27 cellular contexts compared by ENCODE assay signal in genomic region chr19:46608178-46608577, GRCh38. TPM values are rescaled to one million over a fixed set of nuclear protein-coding genes. Genes with fewer than 3 reads are reported as not detected.
A peak's percentile ranks its signal among the peaks of the same experiment; 100 is the strongest.
DNase-seq lines count a peak whose midpoint lies in the region; ATAC-seq and TF ChIP-seq lines count a peak whose summit lies in the region.
"Had no signal": no experiment of that assay in that cellular context is flagged by ENCODE, and none has a peak within 500 bp of the region (broad histone marks: within the 10 kb centered on the region; RNA-seq: fewer than 3 reads in every experiment).

No MANE protein-coding gene starts in this region.

- no peaks in the 10 kb centered on the region for H3K9me3 Mint-ChIP-seq in endodermal cell
- H3K9me3 Mint-ChIP-seq in stimulated activated naive B cell treated with anti-CD40 and anti-IgM and Interleukin-4, amounts not matched to agents 10 μg/mL and 1 μg/mL and 100 μg/mL, for 72 hours, result no peaks in the 10 kb centered on the region
- H3K9me3 Mint-ChIP-seq: activated CD4-positive, alpha-beta T cell treated with anti-CD3 and anti-CD28 coated beads, Interleukin-2, amount 10 ng/mL, durations not matched to agents 7 days and 5 days; activated naive CD4-positive, alpha-beta T cell treated with anti-CD3 and anti-CD28 coated beads, Interleukin-2, amount 50 U/mL, for 24 hours; CD8-positive, alpha-beta T cell; central memory CD8-positive, alpha-beta T cell; memory B cell had no signal

- peaks cover 7% of the 10 kb centered on the region for H3K4me1 ChIP-seq in endodermal cell (ENCODE audit: control insufficient read depth, insufficient read depth, low read length)

- peak; percentile 27 for DNase-seq in activated effector memory CD4-positive, alpha-beta T cell treated with anti-CD3 and anti-CD28 coated beads, Interleukin-2, amount 50 U/mL, for 16 hours
- DNase-seq in activated effector memory CD4-positive, alpha-beta T cell treated with Interleukin-2 at 50 U/mL for 16 hours, result no peak
- DNase-seq in GM13977 (ENCODE audit: low spot score) (peak; percentile 6), endodermal cell (peak; percentile 18), HUDEP-2 (lab: John Stamatoyannopoulos, UW; ENCODE audit: unreplicated experiment in 76 of 76) (no peak), MG63 (no peak)
- no peak for DNase-seq in stimulated activated naive B cell treated with anti-CD40 and anti-IgM and Interleukin-4, amounts not matched to agents 10 μg/mL and 1 μg/mL and 100 μg/mL, for 72 hours
- DNase-seq: activated CD4-positive, alpha-beta T cell treated with anti-CD3 and anti-CD28 coated beads, Interleukin-2, amount 10 ng/mL, durations not matched to agents 7 days and 5 days; activated CD8-positive, alpha-beta memory T cell treated with anti-CD3 and anti-CD28 coated beads, Interleukin-2, amount 10 ng/mL, durations not matched to agents 7 days and 5 days; EL; kidney glomerular epithelial cell; NCI-H146; stimulated activated CD4-positive, alpha-beta T cell treated with anti-CD3 and anti-CD28 coated beads, Interleukin-12 subunit alpha, Interleukin-12 subunit beta, amount 100 ng/mL, for 4 hours; stimulated activated CD4-positive, alpha-beta T cell treated with anti-CD3 and anti-CD28 coated beads, Interleukin-4, amount 100 ng/mL, for 4 hours; stimulated activated naive CD4-positive, alpha-beta T cell treated with Interleukin-2 at 50 U/mL for 16 hours had no signal

- H3K4me3 ChIP-seq in endodermal cell (ENCODE audit: low read length), result no peak overlapping the region
- no peak overlapping the region for H3K4me3 ChIP-seq in MG63
- H3K4me3 ChIP-seq: thoracic aorta had no signal

- peaks cover 56% of the 10 kb centered on the region for H3K36me3 ChIP-seq in endodermal cell (ENCODE audit: control insufficient read depth, insufficient read depth, low read length)
- peaks cover 68% of the 10 kb centered on the region for H3K36me3 ChIP-seq in MG63

- H3K27ac Mint-ChIP-seq in endodermal cell, result no peak overlapping the region
- peak overlapping the region; percentile 7 for H3K27ac Mint-ChIP-seq in stimulated activated naive B cell treated with anti-CD40 and anti-IgM and Interleukin-4, amounts not matched to agents 10 μg/mL and 1 μg/mL and 100 μg/mL, for 72 hours
- H3K27ac Mint-ChIP-seq: activated CD8-positive, alpha-beta memory T cell treated with anti-CD3 and anti-CD28 coated beads, Interleukin-2, amount 10 ng/mL, durations not matched to agents 7 days and 5 days; CD8-positive, alpha-beta T cell; memory B cell had no signal

- peaks cover 13% of the 10 kb centered on the region for H3K4me1 Mint-ChIP-seq in endodermal cell
- peaks cover 43 to 48% of the 10 kb centered on the region in 2 donors for H3K4me1 Mint-ChIP-seq in stimulated activated naive B cell treated with anti-CD40 and anti-IgM and Interleukin-4, amounts not matched to agents 10 μg/mL and 1 μg/mL and 100 μg/mL, for 72 hours

- TF ChIP-seq CTCF in GM13977 (IDR thresholded peaks at IDR 0.05; ENCODE audit: extremely low read depth, insufficient read depth, missing control alignments) (no peak), endodermal cell (conservative IDR thresholded peaks at IDR 0.05) (no peak)

- no peaks in the 10 kb centered on the region for H3K9me3 ChIP-seq in endodermal cell (ENCODE audit: control insufficient read depth, low read length)
- H3K9me3 ChIP-seq in MG63, result no peaks in the 10 kb centered on the region
- H3K9me3 ChIP-seq: thoracic aorta had no signal

- in situ Hi-C loops in GM13977 (cut with MboI; ENCODE audit: low pct_unique_long_range_greater_than_20kb, low sequenced_read_pairs, unreplicated experiment), result no loop called here

- no peak for ATAC-seq in stimulated activated naive B cell treated with anti-CD40 and anti-IgM and Interleukin-4, amounts not matched to agents 10 μg/mL and 1 μg/mL and 100 μg/mL, for 72 hours (replicated peaks)
- no peak for ATAC-seq in GM18873 (IDR thresholded peaks at IDR 0.05; ENCODE audit: low FRiP score, unreplicated experiment)
- ATAC-seq: activated CD8-positive, alpha-beta memory T cell treated with anti-CD3 and anti-CD28 coated beads, Interleukin-2, amount 10 ng/mL, durations not matched to agents 7 days and 5 days; CD8-positive, alpha-beta T cell; Right ventricle myocardium inferior had no signal

- 93 to 96% methylated on average over 9 of the region's 9 CpGs for WGBS in endodermal cell (ENCODE audit: insufficient coverage in 1 of 2, insufficient read length in 1 of 2), 2 experiments

- no peak overlapping the region for H3K27ac ChIP-seq in endodermal cell (ENCODE audit: low read depth, low read length)
- H3K27ac ChIP-seq: thoracic aorta had no signal

- peaks cover 54% of the 10 kb centered on the region for H3K36me3 Mint-ChIP-seq in endodermal cell (ENCODE audit: low read depth)
- peaks cover 52 to 68% of the 10 kb centered on the region in 2 donors for H3K36me3 Mint-ChIP-seq in stimulated activated naive B cell treated with anti-CD40 and anti-IgM and Interleukin-4, amounts not matched to agents 10 μg/mL and 1 μg/mL and 100 μg/mL, for 72 hours

- no peak overlapping the region for H3K4me3 Mint-ChIP-seq in endodermal cell
- no peak overlapping the region for H3K4me3 Mint-ChIP-seq in stimulated activated naive B cell treated with anti-CD40 and anti-IgM and Interleukin-4, amounts not matched to agents 10 μg/mL and 1 μg/mL and 100 μg/mL, for 72 hours
- H3K4me3 Mint-ChIP-seq: activated CD4-positive, alpha-beta T cell treated with anti-CD3 and anti-CD28 coated beads, Interleukin-2, amount 10 ng/mL, durations not matched to agents 7 days and 5 days; activated CD8-positive, alpha-beta memory T cell treated with anti-CD3 and anti-CD28 coated beads, Interleukin-2, amount 10 ng/mL, durations not matched to agents 7 days and 5 days; activated naive CD4-positive, alpha-beta T cell treated with anti-CD3 and anti-CD28 coated beads, Interleukin-2, amount 50 U/mL, for 24 hours; CD8-positive, alpha-beta T cell; central memory CD8-positive, alpha-beta T cell; memory B cell had no signal

- H3K9ac ChIP-seq in endodermal cell (ENCODE audit: extremely low read depth, low read length, poor library complexity, severe bottlenecking), result no peak overlapping the region

- H3K27me3 ChIP-seq in endodermal cell (ENCODE audit: control insufficient read depth, insufficient read depth, low read length, poor library complexity, severe bottlenecking) (no peaks in the 10 kb centered on the region), MG63 (no peaks in the 10 kb centered on the region)

- H3K27me3 Mint-ChIP-seq in endodermal cell (ENCODE audit: insufficient read depth), result no peaks in the 10 kb centered on the region
- H3K27me3 Mint-ChIP-seq in stimulated activated naive B cell treated with anti-CD40 and anti-IgM and Interleukin-4, amounts not matched to agents 10 μg/mL and 1 μg/mL and 100 μg/mL, for 72 hours, result no peaks in the 10 kb centered on the region
- H3K27me3 Mint-ChIP-seq: activated CD4-positive, alpha-beta T cell treated with anti-CD3 and anti-CD28 coated beads, Interleukin-2, amount 10 ng/mL, durations not matched to agents 7 days and 5 days; activated CD8-positive, alpha-beta memory T cell treated with anti-CD3 and anti-CD28 coated beads, Interleukin-2, amount 10 ng/mL, durations not matched to agents 7 days and 5 days; activated naive CD4-positive, alpha-beta T cell treated with anti-CD3 and anti-CD28 coated beads, Interleukin-2, amount 50 U/mL, for 24 hours; central memory CD8-positive, alpha-beta T cell; memory B cell had no signal

RNA-seq across cellular contexts. Expression of gene CALM3, which starts 7.0 kb away (rescaled TPM):
- total RNA-seq in endodermal cell, result 100 to 1,000 TPM; 564 to 573 TPM
- polyA plus RNA-seq in endodermal cell (2013, experiment 1 of 2), result 356 TPM
- polyA plus RNA-seq in endodermal cell (2013, experiment 2 of 2), result 335 TPM
- total RNA-seq in MG63 (2014; rRNA removed; shearing (Covaris generic); ENCODE audit: low replicate concordance), result 90.4 and 116 TPM in 2 replicates

RNA-seq across cellular contexts. Expression of gene PTGIR, which starts 16.7 kb away (rescaled TPM):
- total RNA-seq in endodermal cell, result not detected
- polyA plus RNA-seq in endodermal cell (2013, experiment 1 of 2), result not detected
- polyA plus RNA-seq in endodermal cell (2013, experiment 2 of 2), result not detected
- not detected in 2 replicates for total RNA-seq in MG63 (2014; rRNA removed; shearing (Covaris generic); ENCODE audit: low replicate concordance)
- total RNA-seq: dermis microvascular lymphatic vessel endothelial cell, H1, LHCN-M2, NCI-H460 had no signal

RNA-seq across cellular contexts. Expression of gene GNG8, which starts 27.8 kb away (rescaled TPM):
- total RNA-seq in endodermal cell, result not detected
- polyA plus RNA-seq in endodermal cell (2013, experiment 1 of 2), result 3.8 TPM
- 3.6 TPM for polyA plus RNA-seq in endodermal cell (2013, experiment 2 of 2)
- not detected in 2 replicates for total RNA-seq in MG63 (2014; rRNA removed; shearing (Covaris generic); ENCODE audit: low replicate concordance)
- total RNA-seq: activated CD4-positive, alpha-beta T cell treated with anti-CD3 and anti-CD28 coated beads, Interleukin-2, amount 10 ng/mL, durations not matched to agents 7 days and 5 days; CD8-positive, alpha-beta T cell; dermis microvascular lymphatic vessel endothelial cell; H1; LHCN-M2; NCI-H460; Right ventricle myocardium inferior; sciatic nerve; thoracic aorta had no signal
- polyA plus RNA-seq: H1 had no signal

RNA-seq across cellular contexts. Expression of gene DACT3, which starts 52.8 kb away (rescaled TPM):
- total RNA-seq in endodermal cell, result under 1 TPM; 0.15 to 0.70 TPM
- polyA plus RNA-seq in endodermal cell (2013, experiment 1 of 2), result 11.3 TPM
- 10.6 TPM for polyA plus RNA-seq in endodermal cell (2013, experiment 2 of 2)
- 1.5 and 1.7 TPM in 2 replicates for total RNA-seq in MG63 (2014; rRNA removed; shearing (Covaris generic); ENCODE audit: low replicate concordance)
- total RNA-seq: CD8-positive, alpha-beta T cell; NCI-H460 had no signal

Comparison
In these comparisons a context has a peak if more than half of its experiments do, and no peak if none do; other contexts are left out.
1. DNase-seq: peak in activated effector memory CD4-positive, alpha-beta T cell treated with anti-CD3 and anti-CD28 coated beads, Interleukin-2, amount 50 U/mL, for 16 hours (single experiment), GM13977 (single experiment) and endodermal cell (single experiment); none in activated effector memory CD4-positive, alpha-beta T cell treated with Interleukin-2 at 50 U/mL for 16 hours (single experiment), stimulated activated naive B cell treated with anti-CD40 and anti-IgM and Interleukin-4, amounts not matched to agents 10 μg/mL and 1 μg/mL and 100 μg/mL, for 72 hours (single experiment), HUDEP-2 (0 of 76) and MG63 (single experiment).